25 cellular contexts compared by ENCODE assay signal in the genomic region with DNA sequence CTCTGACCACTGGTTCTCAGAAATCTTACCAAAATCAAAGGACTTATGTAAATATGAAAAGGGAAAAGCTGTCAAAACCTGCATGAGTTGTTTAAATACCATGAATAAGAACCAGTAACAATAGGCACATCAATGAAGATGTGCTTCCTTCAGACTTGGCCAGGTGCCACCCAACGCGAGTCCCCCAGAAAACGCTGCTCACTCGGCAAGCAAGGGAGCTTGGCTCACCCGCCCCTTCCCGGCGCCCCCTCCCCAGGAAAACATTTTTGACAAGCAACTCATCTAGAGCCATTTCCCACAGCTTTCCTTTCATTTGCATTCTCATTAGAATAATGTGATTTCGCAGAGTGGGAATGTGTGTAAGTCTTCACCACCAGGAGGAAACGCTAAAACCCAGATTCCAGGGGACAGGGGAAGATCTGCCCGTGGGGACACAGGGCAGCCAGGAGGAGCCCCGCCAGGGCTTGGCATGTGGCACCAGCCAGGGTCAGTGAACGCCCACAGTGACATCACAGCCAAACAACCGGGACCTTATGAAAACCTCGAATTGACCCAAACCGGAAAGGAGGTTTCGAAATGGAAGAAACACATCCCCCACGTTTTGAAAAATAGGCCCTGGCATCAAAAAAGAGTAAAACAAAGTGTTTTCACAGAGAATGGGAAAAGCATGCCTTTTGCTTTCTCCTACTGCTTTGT.
DNase-seq lines count a peak whose midpoint lies in the region; TF ChIP-seq lines count a peak whose summit lies in the region.
"Had no signal": no experiment of that assay in that cellular context is flagged by ENCODE, and none has a peak within 500 bp of the region (broad histone marks: within the 10 kb centered on the region; RNA-seq: fewer than 3 reads in every experiment).

No MANE protein-coding gene starts in this region.

- H3K9me3 ChIP-seq in A673 (ENCODE audit: low read depth, low read length, poor library complexity, severe bottlenecking) (no peaks in the 10 kb centered on the region), MM.1S (replicated peaks; ENCODE audit: insufficient read depth, low read length) (no peaks in the 10 kb centered on the region), tibial artery (no peaks in the 10 kb centered on the region)

- H3K27ac ChIP-seq in A673 (ENCODE audit: low read depth, low read length, poor library complexity, severe bottlenecking): no peak overlapping the region
- peak overlapping the region; percentile 26; the same call in 1 of the 2 replicates for H3K27ac ChIP-seq in MM.1S (ENCODE audit: low read length)
- no peak overlapping the region for H3K27ac ChIP-seq in tibial artery
- H3K27ac ChIP-seq: epithelial cell of prostate, gastroesophageal sphincter, lower lobe of right lung, right atrium auricular region had no signal

- POLR2A ChIA-PET in A673 (lab: Charles Lee; ENCODE audit: low non-redundant PET): no interaction called here

- H3K9ac ChIP-seq in MM.1S (ENCODE audit: low read length): no peak overlapping the region

- no peaks in the 10 kb centered on the region for H3K9me2 ChIP-seq in MM.1S (replicated peaks; ENCODE audit: insufficient read depth, low read length)

- H3K27me3 Mint-ChIP-seq in HFFc6 (ENCODE audit: insufficient read depth) (no peaks in the 10 kb centered on the region; the same call in none of the 2 replicates), glutamatergic neuron (ENCODE audit: unreplicated experiment) (no peaks in the 10 kb centered on the region)
- H3K27me3 Mint-ChIP-seq in activated T-helper 1 cell treated with anti-CD3 and anti-CD28 coated beads, Interleukin-12 subunit alpha, Interleukin-12 subunit beta, Interleukin-2, Interleukin-4 antibody, amounts not matched to agents 30 ng/mL and 10 ng/mL and 1 ng/mL, durations not matched to agents 14 hours and 24 hours and 36 hours (ENCODE audit: insufficient read depth): no peaks in the 10 kb centered on the region
- H3K27me3 Mint-ChIP-seq: central memory CD8-positive, alpha-beta T cell; IgD-negative memory B cell had no signal

- CTCF ChIA-PET in A673 (lab: Charles Lee): no interaction called here

- H3K36me3 Mint-ChIP-seq in HFFc6 (ENCODE audit: low read depth) (no peaks in the 10 kb centered on the region), glutamatergic neuron (ENCODE audit: unreplicated experiment) (no peaks in the 10 kb centered on the region)
- no peaks in the 10 kb centered on the region for H3K36me3 Mint-ChIP-seq in activated T-helper 1 cell treated with anti-CD3 and anti-CD28 coated beads, Interleukin-12 subunit alpha, Interleukin-12 subunit beta, Interleukin-2, Interleukin-4 antibody, amounts not matched to agents 30 ng/mL and 10 ng/mL and 1 ng/mL, durations not matched to agents 14 hours and 24 hours and 36 hours (ENCODE audit: low read depth)
- H3K36me3 Mint-ChIP-seq: IgD-negative memory B cell had no signal

- H3K27me3 ChIP-seq in A673 (replicated peaks; ENCODE audit: insufficient read depth, low read depth, low read length, poor library complexity) (no peaks in the 10 kb centered on the region), MM.1S (replicated peaks; ENCODE audit: insufficient read depth, low read length) (peaks cover 47% of the 10 kb centered on the region), tibial artery (no peaks in the 10 kb centered on the region)
- H3K27me3 ChIP-seq: gastroesophageal sphincter, right atrium auricular region had no signal

- BruUV-seq in A673 (replicated peaks; lab: Mats Ljungman, UMichigan): no TSS peak

- no peak overlapping the region for H3K4me3 Mint-ChIP-seq in HFFc6
- no peak overlapping the region for H3K4me3 Mint-ChIP-seq in glutamatergic neuron (ENCODE audit: unreplicated experiment)
- H3K4me3 Mint-ChIP-seq in activated T-helper 1 cell treated with anti-CD3 and anti-CD28 coated beads, Interleukin-12 subunit alpha, Interleukin-12 subunit beta, Interleukin-2, Interleukin-4 antibody, amounts not matched to agents 30 ng/mL and 10 ng/mL and 1 ng/mL, durations not matched to agents 14 hours and 24 hours and 36 hours: no peak overlapping the region
- H3K4me3 Mint-ChIP-seq: activated CD8-positive, alpha-beta T cell treated with anti-CD3 and anti-CD28 coated beads, Interleukin-2, amount 10 ng/mL, durations not matched to agents 7 days and 5 days; central memory CD8-positive, alpha-beta T cell; H9; IgD-negative memory B cell had no signal

- H4K20me1 ChIP-seq in MM.1S (ENCODE audit: insufficient read depth, low read length): no peaks in the 10 kb centered on the region

- H3K79me2 ChIP-seq in MM.1S (ENCODE audit: low read length): no peaks in the 10 kb centered on the region

- H3K4me3 ChIP-seq in A673 (ENCODE audit: low read depth, low read length, poor library complexity, severe bottlenecking) (no peak overlapping the region), MM.1S (ENCODE audit: low read length) (0 out of 2 replicates have a peak overlapping the region, but pooled peaks have one; percentile 5), choroid plexus epithelial cell (ENCODE audit: low read depth, low read length) (no peak overlapping the region), tibial artery (no peak overlapping the region)
- H3K4me3 ChIP-seq: gastroesophageal sphincter, lower lobe of right lung, right atrium auricular region had no signal

- TF ChIP-seq CTCF in A673 (conservative IDR thresholded peaks at IDR 0.05; ENCODE audit: low read depth, low read length) (no peak), MM.1S (IDR thresholded peaks at IDR 0.05; ENCODE audit: low read length) (no peak), choroid plexus epithelial cell (conservative IDR thresholded peaks at IDR 0.05; ENCODE audit: low read depth, low read length) (no peak), tibial artery (IDR thresholded peaks at IDR 0.05) (no peak), HFFc6 (IDR thresholded peaks at IDR 0.05) (no peak), glutamatergic neuron (IDR thresholded peaks at IDR 0.05; ENCODE audit: partially characterized antibody, unreplicated experiment) (no peak)

- peaks cover 48% of the 10 kb centered on the region for H3K9me3 Mint-ChIP-seq in HFFc6
- H3K9me3 Mint-ChIP-seq in glutamatergic neuron (ENCODE audit: unreplicated experiment): peaks cover 2% of the 10 kb centered on the region
- peaks cover 12% of the 10 kb centered on the region for H3K9me3 Mint-ChIP-seq in activated T-helper 1 cell treated with anti-CD3 and anti-CD28 coated beads, Interleukin-12 subunit alpha, Interleukin-12 subunit beta, Interleukin-2, Interleukin-4 antibody, amounts not matched to agents 30 ng/mL and 10 ng/mL and 1 ng/mL, durations not matched to agents 14 hours and 24 hours and 36 hours
- H3K9me3 Mint-ChIP-seq: central memory CD8-positive, alpha-beta T cell; H9 had no signal

- no peaks in the 10 kb centered on the region for H3F3A ChIP-seq in MM.1S (ENCODE audit: insufficient read depth, low read length)

- H3K4me1 ChIP-seq in A673 (ENCODE audit: insufficient read depth, low read length, poor library complexity, severe bottlenecking) (peaks cover 2% of the 10 kb centered on the region), MM.1S (ENCODE audit: low read length) (peaks cover 11% of the 10 kb centered on the region; the same call in 1 of the 2 replicates), tibial artery (no peaks in the 10 kb centered on the region)
- H3K4me1 ChIP-seq: lower lobe of right lung, right atrium auricular region had no signal

- peak overlapping the region; percentile 53 for H3K4me2 ChIP-seq in MM.1S (ENCODE audit: low read depth, low read length)

- H3K27ac Mint-ChIP-seq in HFFc6: no peak overlapping the region
- no peak overlapping the region for H3K27ac Mint-ChIP-seq in glutamatergic neuron (ENCODE audit: unreplicated experiment)
- no peak overlapping the region for H3K27ac Mint-ChIP-seq in activated T-helper 1 cell treated with anti-CD3 and anti-CD28 coated beads, Interleukin-12 subunit alpha, Interleukin-12 subunit beta, Interleukin-2, Interleukin-4 antibody, amounts not matched to agents 30 ng/mL and 10 ng/mL and 1 ng/mL, durations not matched to agents 14 hours and 24 hours and 36 hours
- H3K27ac Mint-ChIP-seq: activated CD8-positive, alpha-beta T cell treated with anti-CD3 and anti-CD28 coated beads, Interleukin-2, amount 10 ng/mL, durations not matched to agents 7 days and 5 days; H9; IgD-negative memory B cell had no signal

- H3K4me1 Mint-ChIP-seq in HFFc6 (ENCODE audit: low read depth) (no peaks in the 10 kb centered on the region), glutamatergic neuron (ENCODE audit: low read depth, unreplicated experiment) (peaks cover 17% of the 10 kb centered on the region)
- H3K4me1 Mint-ChIP-seq in activated T-helper 1 cell treated with anti-CD3 and anti-CD28 coated beads, Interleukin-12 subunit alpha, Interleukin-12 subunit beta, Interleukin-2, Interleukin-4 antibody, amounts not matched to agents 30 ng/mL and 10 ng/mL and 1 ng/mL, durations not matched to agents 14 hours and 24 hours and 36 hours (ENCODE audit: low read depth): no peaks in the 10 kb centered on the region
- H3K4me1 Mint-ChIP-seq: central memory CD8-positive, alpha-beta T cell; IgD-negative memory B cell had no signal

- intact Hi-C loops in A673 (cut with micrococcal nuclease; ENCODE audit: unreplicated experiment) (no loop called here), tibial artery (cut with DNase I; ENCODE audit: low total_unique reads) (no loop called here)
- intact Hi-C loops in activated T-helper 1 cell treated with anti-CD3 and anti-CD28 coated beads, Interleukin-12 subunit alpha, Interleukin-12 subunit beta, Interleukin-2, Interleukin-4 antibody, amounts not matched to agents 30 ng/mL and 10 ng/mL and 1 ng/mL, durations not matched to agents 14 hours and 24 hours and 36 hours (cut with micrococcal nuclease): no loop called here

- no peaks in the 10 kb centered on the region for H3K36me3 ChIP-seq in A673 (ENCODE audit: insufficient read depth, low read length, poor library complexity, severe bottlenecking)
- no peaks in the 10 kb centered on the region for H3K36me3 ChIP-seq in MM.1S (replicated peaks; ENCODE audit: insufficient read depth, low read length)
- H3K36me3 ChIP-seq in tibial artery: no peaks in the 10 kb centered on the region
- H3K36me3 ChIP-seq: gastroesophageal sphincter, lower lobe of right lung, right atrium auricular region had no signal

- peak; percentile 25 for DNase-seq in A673 (ENCODE audit: low spot score)
- peak; percentile 74 for DNase-seq in MM.1S
- peak; percentile 5 for DNase-seq in choroid plexus epithelial cell (ENCODE audit: low read depth)
- peak; percentile 19 for DNase-seq in myocyte (ENCODE audit: low read depth)
- DNase-seq in tibial artery: no peak
- no peak for DNase-seq in HFFc6
- DNase-seq in glutamatergic neuron: no peak
- no peak for DNase-seq in activated T-helper 1 cell treated with anti-CD3 and anti-CD28 coated beads, Interleukin-12 subunit alpha, Interleukin-12 subunit beta, Interleukin-2, Interleukin-4 antibody, amounts not matched to agents 30 ng/mL and 10 ng/mL and 1 ng/mL, durations not matched to agents 14 hours and 24 hours and 36 hours (ENCODE audit: low spot score)
- DNase-seq: activated CD8-positive, alpha-beta T cell treated with anti-CD3 and anti-CD28 coated beads, Interleukin-2, amount 10 ng/mL, durations not matched to agents 7 days and 5 days; activated naive CD4-positive, alpha-beta T cell treated with Interleukin-2 at 50 U/mL for 16 hours; activated T-cell treated with anti-CD3 and anti-CD28 coated beads, Interleukin-2, amount 50 U/mL, for 1 hour; amniotic stem cell; C1 segment of cervical spinal cord; lower lobe of right lung; NCI-H1930; NCI-H774; nucleus accumbens; stimulated activated CD4-positive, alpha-beta T cell treated with anti-CD3 and anti-CD28 coated beads, Interleukin-15, amount 100 ng/mL, for 24 hours; SW 1271 had no signal

- H2AFZ ChIP-seq in MM.1S (ENCODE audit: low read length): no peak overlapping the region

Comparison
In these comparisons a context has a peak if more than half of its experiments do, and no peak if none do; other contexts are left out.
1. DNase-seq: peak in A673 (single experiment), MM.1S (single experiment), choroid plexus epithelial cell (single experiment) and myocyte (single experiment); none in tibial artery (0 of 2), HFFc6 (single experiment), glutamatergic neuron (single experiment) and activated T-helper 1 cell treated with anti-CD3 and anti-CD28 coated beads, Interleukin-12 subunit alpha, Interleukin-12 subunit beta, Interleukin-2, Interleukin-4 antibody, amounts not matched to agents 30 ng/mL and 10 ng/mL and 1 ng/mL, durations not matched to agents 14 hours and 24 hours and 36 hours (single experiment).